19 cellular contexts compared by ENCODE assay signal in the genomic region with DNA sequence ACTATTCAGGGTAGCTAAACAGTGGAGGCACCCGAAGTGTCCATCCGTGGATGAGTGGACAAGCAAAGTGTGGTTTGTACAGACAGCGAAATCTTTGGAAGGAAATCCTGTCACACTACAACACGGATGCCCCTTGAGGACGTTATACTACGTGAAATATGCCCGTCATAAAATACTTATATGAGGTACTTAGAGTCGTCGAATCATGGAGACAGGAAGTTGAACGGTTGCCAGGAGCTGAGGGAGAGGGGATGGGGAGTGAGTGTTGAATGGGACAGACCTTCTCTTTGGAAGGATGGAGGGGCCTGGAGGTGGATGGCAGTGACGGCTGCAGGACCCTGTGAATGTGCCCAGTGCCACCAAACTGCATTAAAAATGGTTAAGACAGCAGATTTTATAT. TPM values are rescaled to one million over a fixed set of nuclear protein-coding genes. Genes with fewer than 3 reads are reported as not detected.
DNase-seq lines count a peak whose midpoint lies in the region; ATAC-seq and TF ChIP-seq lines count a peak whose summit lies in the region.
"Had no signal": no experiment of that assay in that cellular context is flagged by ENCODE, and none has a peak within 500 bp of the region (broad histone marks: within the 10 kb centered on the region; RNA-seq: fewer than 3 reads in every experiment).

No MANE protein-coding gene starts in this region.

- peak overlapping the region; percentile 58 for H3K4me3 Mint-ChIP-seq in activated naive CD4-positive, alpha-beta T cell treated with anti-CD3 and anti-CD28 coated beads, Interleukin-2, amount 50 U/mL, for 24 hours
- H3K4me3 Mint-ChIP-seq in chondrocyte (ENCODE audit: unreplicated experiment) = no peak overlapping the region
- H3K4me3 Mint-ChIP-seq in stimulated activated naive CD8-positive, alpha-beta T cell treated with anti-CD3 and anti-CD28 coated beads, Interleukin-15, amount 100 ng/mL, for 72 hours = no peak overlapping the region
- H3K4me3 Mint-ChIP-seq: central memory CD8-positive, alpha-beta T cell; natural killer cell treated with Interleukin-12 subunit alpha and Interleukin-12 subunit beta and Interleukin-15 and Interleukin-18, amount 100 ng/mL, for 72 hours had no signal

- intact Hi-C loops in transverse colon (cut with DNase I; ENCODE audit: low total_unique reads) = no loop called here

- TF ChIP-seq POLR2A in transverse colon (IDR thresholded peaks at IDR 0.05) = no peak

- no peaks in the 10 kb centered on the region for H3K9me3 Mint-ChIP-seq in activated naive CD4-positive, alpha-beta T cell treated with anti-CD3 and anti-CD28 coated beads, Interleukin-2, amount 50 U/mL, for 24 hours
- H3K9me3 Mint-ChIP-seq in chondrocyte (ENCODE audit: low read depth) = peaks cover 2% of the 10 kb centered on the region
- no peaks in the 10 kb centered on the region for H3K9me3 Mint-ChIP-seq in stimulated activated naive CD8-positive, alpha-beta T cell treated with anti-CD3 and anti-CD28 coated beads, Interleukin-15, amount 100 ng/mL, for 72 hours
- H3K9me3 Mint-ChIP-seq: central memory CD8-positive, alpha-beta T cell; natural killer cell treated with Interleukin-12 subunit alpha and Interleukin-12 subunit beta and Interleukin-15 and Interleukin-18, amount 100 ng/mL, for 72 hours had no signal

- in situ Hi-C loops in transverse colon (cut with MboI; ENCODE audit: low pct_ligation_motif_present in 1 of 4, low pct_unique_long_range_greater_than_20kb in 1 of 4, low sequenced_read_pairs in 3 of 4) = no loop called here

- peaks cover 0 to 11% (median 0%) of the 10 kb centered on the region in 4 donors for H3K36me3 ChIP-seq in transverse colon

- peaks cover 31% of the 10 kb centered on the region for H3K4me1 Mint-ChIP-seq in activated naive CD4-positive, alpha-beta T cell treated with anti-CD3 and anti-CD28 coated beads, Interleukin-2, amount 50 U/mL, for 24 hours
- H3K4me1 Mint-ChIP-seq in chondrocyte (ENCODE audit: low read depth) = peaks cover 26% of the 10 kb centered on the region
- H3K4me1 Mint-ChIP-seq in stimulated activated naive CD8-positive, alpha-beta T cell treated with anti-CD3 and anti-CD28 coated beads, Interleukin-15, amount 100 ng/mL, for 72 hours = peaks cover 16% of the 10 kb centered on the region

- H3K27ac Mint-ChIP-seq in activated naive CD4-positive, alpha-beta T cell treated with anti-CD3 and anti-CD28 coated beads, Interleukin-2, amount 50 U/mL, for 24 hours = no peak overlapping the region
- no peak overlapping the region for H3K27ac Mint-ChIP-seq in chondrocyte (ENCODE audit: unreplicated experiment)
- H3K27ac Mint-ChIP-seq in stimulated activated naive CD8-positive, alpha-beta T cell treated with anti-CD3 and anti-CD28 coated beads, Interleukin-15, amount 100 ng/mL, for 72 hours = peak overlapping the region in 1 of 2 donors; percentile 2

- no peak overlapping the region for H3K4me3 ChIP-seq in transverse colon
- H3K4me3 ChIP-seq: K562, lung had no signal

- WGBS in transverse colon (ENCODE audit: low coverage in 1 of 2), 2 donors = 29 to 48% methylated on average over 10 to 11 of the region's 11 CpGs

- DNase-seq in DMS53 (lab: John Stamatoyannopoulos, UW) (peak; percentile 39), DMS53 treated with DMSO at 0.1 percent for 48 hours (lab: John Stamatoyannopoulos, UW; ENCODE audit: unreplicated experiment) (no peak), chondrocyte (ENCODE audit: low spot score) (peak; percentile 37), transverse colon (peak; percentile 48), GDM1 (lab: John Stamatoyannopoulos, UW) (no peak)
- no peak for DNase-seq in activated naive CD4-positive, alpha-beta T cell treated with Interleukin-2 at 50 U/mL for 16 hours
- no peak for DNase-seq in stimulated activated naive CD8-positive, alpha-beta T cell treated with anti-CD3 and anti-CD28 coated beads, Interleukin-15, amount 100 ng/mL, for 72 hours
- DNase-seq: 8988T; activated CD8-positive, alpha-beta memory T cell treated with anti-CD3 and anti-CD28 coated beads for 24 hours; activated naive CD4-positive, alpha-beta T cell treated with anti-CD3 and anti-CD28 coated beads, Interleukin-2, amount 50 U/mL, for 16 hours; foreskin melanocyte; NCI-H1436 treated with DMSO at 0.1 percent for 48 hours; stimulated activated CD4-positive, alpha-beta T cell treated with anti-CD3 and anti-CD28 coated beads, Interleukin-15, amount 100 ng/mL, for 24 hours; substantia nigra had no signal

- no peak for TF ChIP-seq EP300 in transverse colon (IDR thresholded peaks at IDR 0.05; ENCODE audit: low read depth)

- no peaks in the 10 kb centered on the region for H3K9me3 ChIP-seq in transverse colon

- peaks cover 13% of the 10 kb centered on the region for H3K36me3 Mint-ChIP-seq in activated naive CD4-positive, alpha-beta T cell treated with anti-CD3 and anti-CD28 coated beads, Interleukin-2, amount 50 U/mL, for 24 hours
- peaks cover 13% of the 10 kb centered on the region for H3K36me3 Mint-ChIP-seq in chondrocyte (ENCODE audit: low read depth)

- ATAC-seq in stimulated activated naive CD8-positive, alpha-beta T cell treated with anti-CD3 and anti-CD28 coated beads, Interleukin-15, amount 100 ng/mL, for 72 hours = no peak
- ATAC-seq: K562; natural killer cell treated with Interleukin-12 subunit alpha and Interleukin-12 subunit beta and Interleukin-15 and Interleukin-18, amount 100 ng/mL, for 72 hours had no signal

- TF ChIP-seq CTCF in chondrocyte (IDR thresholded peaks at IDR 0.05) (no peak), transverse colon (IDR thresholded peaks at IDR 0.05) (no peak)

- peak overlapping the region in 2 of 4 donors; percentile 78 to 83 for H3K27ac ChIP-seq in transverse colon

- H3K27me3 Mint-ChIP-seq in activated naive CD4-positive, alpha-beta T cell treated with anti-CD3 and anti-CD28 coated beads, Interleukin-2, amount 50 U/mL, for 24 hours = no peaks in the 10 kb centered on the region
- H3K27me3 Mint-ChIP-seq in chondrocyte (ENCODE audit: low read depth) = no peaks in the 10 kb centered on the region
- no peaks in the 10 kb centered on the region for H3K27me3 Mint-ChIP-seq in stimulated activated naive CD8-positive, alpha-beta T cell treated with anti-CD3 and anti-CD28 coated beads, Interleukin-15, amount 100 ng/mL, for 72 hours
- H3K27me3 Mint-ChIP-seq: central memory CD8-positive, alpha-beta T cell had no signal

- peaks cover 10 to 27% (median 19%) of the 10 kb centered on the region in 4 donors for H3K4me1 ChIP-seq in transverse colon

- H3K27me3 ChIP-seq in transverse colon = no peaks in the 10 kb centered on the region

RNA-seq across cellular contexts. Expression of gene ATP4B, which starts 11.6 kb away (rescaled TPM):
- not detected in 3 replicates for total RNA-seq in chondrocyte
- not detected for total RNA-seq in transverse colon
- total RNA-seq: K562; lung; natural killer cell treated with Interleukin-12 subunit alpha and Interleukin-12 subunit beta and Interleukin-15 and Interleukin-18, amount 100 ng/mL, for 72 hours had no signal

RNA-seq across cellular contexts. Expression of gene GRK1, which starts 20.6 kb away (rescaled TPM):
- total RNA-seq in chondrocyte (0.07 TPM in 1 of 3 replicates, not detected in the others), transverse colon (not detected)

Comparison
In these comparisons a context has a peak if more than half of its experiments do, and no peak if none do; other contexts are left out.
1. DNase-seq: peak in DMS53 (single experiment), chondrocyte (single experiment) and transverse colon (single experiment); none in DMS53 treated with DMSO at 0.1 percent for 48 hours (single experiment), activated naive CD4-positive, alpha-beta T cell treated with Interleukin-2 at 50 U/mL for 16 hours (single experiment), GDM1 (single experiment) and stimulated activated naive CD8-positive, alpha-beta T cell treated with anti-CD3 and anti-CD28 coated beads, Interleukin-15, amount 100 ng/mL, for 72 hours (0 of 2).